ENCODE assay signal across 8 cellular contexts in the genomic region with DNA sequence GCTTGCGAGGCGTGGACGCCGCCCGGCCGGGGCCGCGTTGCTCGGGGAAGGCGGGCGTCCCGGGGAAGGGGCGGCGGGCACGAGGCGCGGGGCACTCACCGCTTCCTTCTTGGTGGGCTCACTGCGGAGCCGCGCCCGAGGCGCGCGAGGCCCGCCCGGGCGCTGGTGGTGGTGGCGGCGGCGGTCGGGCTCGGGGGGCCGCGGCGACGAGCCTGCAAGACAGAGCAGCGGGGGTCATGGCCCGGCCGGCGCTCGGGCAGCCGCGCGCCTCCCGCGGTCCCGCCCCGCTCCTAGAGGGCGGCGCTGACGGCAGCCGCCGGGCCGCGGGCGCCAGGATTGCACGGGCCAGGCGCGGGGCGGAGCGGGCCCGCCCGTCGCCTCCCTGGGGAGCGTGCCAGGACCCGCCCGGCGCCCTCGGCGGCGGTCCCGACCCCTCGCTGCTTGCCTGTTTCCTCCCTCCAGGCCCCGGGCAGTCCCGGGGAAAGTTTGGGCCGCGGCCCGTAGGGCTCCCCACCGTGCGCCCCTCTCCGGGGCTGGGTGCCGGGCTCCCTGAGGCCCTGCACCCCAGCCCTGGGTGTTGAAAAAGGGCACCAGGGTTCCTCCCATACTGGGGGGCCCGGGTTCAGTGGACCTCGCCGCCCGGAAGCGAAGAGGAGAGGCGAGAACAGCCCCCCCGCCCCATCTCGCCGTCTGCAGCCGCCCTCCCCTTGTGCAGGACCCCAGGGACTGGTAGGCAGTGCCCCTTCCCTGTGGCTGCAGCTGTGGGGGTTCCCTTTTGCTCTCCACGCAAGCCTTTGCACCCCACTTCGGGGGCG. TPM values are rescaled to one million over a fixed set of nuclear protein-coding genes. Genes with fewer than 3 reads are reported as not detected.
DNase-seq lines count a peak whose midpoint lies in the region; ATAC-seq lines count a peak whose summit lies in the region.

A gene (minus strand): TSS at position 270 of the 815 bp plus-strand sequence. CDS start 15,879 bp downstream, outside the sequence.

- DNase-seq in EH (ENCODE audit: low read depth) (peak; percentile 68), NCI-H510A treated with DMSO at 0.1 percent for 48 hours (lab: John Stamatoyannopoulos, UW) (peak; percentile 17), left lobe of liver (ENCODE audit: low spot score) (peak; percentile 74), SKM-1 treated with dmso at 0.1 percent for 144 hours (lab: John Stamatoyannopoulos, UW; ENCODE audit: unreplicated experiment) (no peak)
- DNase-seq in central memory CD8-positive, alpha-beta T cell (ENCODE audit: low spot score in 2 of 2) = no peak

- H3K27ac Mint-ChIP-seq in central memory CD8-positive, alpha-beta T cell (ENCODE audit: low read depth) = no peak within 1 kb of the TSS

- H3K4me1 ChIP-seq in subcutaneous abdominal adipose tissue (ENCODE audit: control insufficient read depth in 5 of 5, insufficient read depth in 5 of 5, low read length in 5 of 5) = peaks cover 1 to 33% (median 27%) of the 10 kb centered on the region in 5 donors

- peak within 1 kb of the TSS; percentile 77 for H3K4me3 Mint-ChIP-seq in central memory CD8-positive, alpha-beta T cell

- H3K4me3 ChIP-seq in subcutaneous abdominal adipose tissue (ENCODE audit: low read depth in 1 of 5, low read length in 5 of 5) = peak within 1 kb of the TSS; percentile 53 to 73 (median 60)

- H3K9ac ChIP-seq in subcutaneous abdominal adipose tissue (ENCODE audit: low read length in 5 of 5) = peak within 1 kb of the TSS in 2 of 5 donors; percentile 30 to 56

- H3K36me3 Mint-ChIP-seq in central memory CD8-positive, alpha-beta T cell (ENCODE audit: insufficient read depth) = peaks cover 2% of the 10 kb centered on the region

- H3K27ac ChIP-seq in subcutaneous abdominal adipose tissue (ENCODE audit: low read depth, low read length) = no peak within 1 kb of the TSS

- H3K36me3 ChIP-seq in subcutaneous abdominal adipose tissue (ENCODE audit: control insufficient read depth in 5 of 5, insufficient read depth in 5 of 5, low read length in 5 of 5) = no peaks in the 10 kb centered on the region

- H3K27me3 ChIP-seq in subcutaneous abdominal adipose tissue (ENCODE audit: control insufficient read depth in 5 of 5, insufficient read depth in 4 of 5, low read length in 5 of 5) = peaks cover 0 to 7% (median 0%) of the 10 kb centered on the region in 5 donors

- peaks cover 5% of the 10 kb centered on the region for H3K4me1 Mint-ChIP-seq in central memory CD8-positive, alpha-beta T cell

- ATAC-seq in GM21717 (IDR thresholded peaks at IDR 0.05; ENCODE audit: unreplicated experiment) (peak; percentile 39), left lobe of liver (peak; percentile 94), HG02623 (IDR thresholded peaks at IDR 0.05; ENCODE audit: unreplicated experiment) (no peak)
- no peak for ATAC-seq in central memory CD8-positive, alpha-beta T cell (replicated peaks; ENCODE audit: extremely low read depth, poor library complexity, severe bottlenecking)

- peaks cover 32% of the 10 kb centered on the region for H3K27me3 Mint-ChIP-seq in central memory CD8-positive, alpha-beta T cell

- no peaks in the 10 kb centered on the region for H3K9me3 Mint-ChIP-seq in central memory CD8-positive, alpha-beta T cell

- H3K9me3 ChIP-seq in subcutaneous abdominal adipose tissue (ENCODE audit: control insufficient read depth in 5 of 5, low read length in 5 of 5) = no peaks in the 10 kb centered on the region

RNA-seq across cellular contexts. Expression of the gene that starts here (rescaled TPM):
- 0.30 TPM for total RNA-seq in left lobe of liver

Comparison
In these comparisons a context has a peak if more than half of its experiments do, and no peak if none do; other contexts are left out.
1. Peak in DNase-seq and ATAC-seq in left lobe of liver; RNA of the gene not detected or under 1 TPM.
2. DNase-seq: peak in EH (single experiment) and NCI-H510A treated with DMSO at 0.1 percent for 48 hours (single experiment); none in central memory CD8-positive, alpha-beta T cell (0 of 2) and SKM-1 treated with dmso at 0.1 percent for 144 hours (single experiment).